Comparison of ENCODE assay signal across 14 cellular contexts in genomic region chr9:113967380-113967779, GRCh38.
DNase-seq lines count a peak whose midpoint lies in the region; ATAC-seq and TF ChIP-seq lines count a peak whose summit lies in the region.
"Had no signal": no experiment of that assay in that cellular context is flagged by ENCODE, and none has a peak within 500 bp of the region (broad histone marks: within the 10 kb centered on the region; RNA-seq: fewer than 3 reads in every experiment).

No MANE protein-coding gene starts in this region.

- H2AK5ac ChIP-seq in mesendoderm (ENCODE audit: low read length) = no peak overlapping the region

- no peak overlapping the region for H2BK15ac ChIP-seq in mesendoderm (replicated peaks; ENCODE audit: low read depth)

- H4K5ac ChIP-seq in mesendoderm (ENCODE audit: low read length) = no peak overlapping the region

- TF ChIP-seq CTCF in nephron (IDR thresholded peaks at IDR 0.05; ENCODE audit: unreplicated experiment in 3 of 3) = no peak

- no peak for ATAC-seq in HG02571 (IDR thresholded peaks at IDR 0.05; ENCODE audit: unreplicated experiment)
- ATAC-seq: CD8-positive, alpha-beta T cell had no signal

- no CpG with 5 or more reads among the region's 5 CpGs for WGBS in mesendoderm (ENCODE audit: extremely low coverage, insufficient coverage, low lambda C conversion rate)

- H3K4ac ChIP-seq in mesendoderm (ENCODE audit: low read depth, low read length) = no peak overlapping the region

- H3K4me3 ChIP-seq in mesendoderm (ENCODE audit: low read length) = no peak overlapping the region
- H3K4me3 ChIP-seq: BLaER1 treated with 17β-estradiol and CSF1 and Interleukin-3, amounts not matched to agents 10 nM and 100 nM; GM23248; HAP-1 had no signal

- H4K8ac ChIP-seq in mesendoderm (ENCODE audit: low read depth, low read length) = no peak overlapping the region

- peaks cover 62% of the 10 kb centered on the region for H3K36me3 Mint-ChIP-seq in nephron (ENCODE audit: low read depth)
- H3K36me3 Mint-ChIP-seq: CD8-positive, alpha-beta T cell had no signal

- H3K4me1 Mint-ChIP-seq in nephron = peaks cover 68% of the 10 kb centered on the region
- H3K4me1 Mint-ChIP-seq: B cell had no signal

- peak; percentile 40 for DNase-seq in NCI-H82 (lab: John Stamatoyannopoulos, UW)
- no peak for DNase-seq in NCI-H82 treated with DMSO at 0.1 percent for 48 hours (lab: John Stamatoyannopoulos, UW; ENCODE audit: unreplicated experiment)
- peak; percentile 34 for DNase-seq in left kidney (ENCODE audit: low read depth, low spot score)
- DNase-seq in mesendoderm = no peak
- DNase-seq in NCI-H446 (lab: John Stamatoyannopoulos, UW) = no peak
- DNase-seq: CD8-positive, alpha-beta T cell; COR-L47; GM23248 had no signal

- peaks cover 3% of the 10 kb centered on the region for H3K36me3 ChIP-seq in mesendoderm (ENCODE audit: control insufficient read depth, insufficient read depth, low read length)

- H3K56ac ChIP-seq in mesendoderm (ENCODE audit: low read length) = no peak overlapping the region

- H3K27ac Mint-ChIP-seq in nephron = peak overlapping the region; percentile 42 to 97 (median 96)
- H3K27ac Mint-ChIP-seq: B cell; CD8-positive, alpha-beta T cell; IgD-negative memory B cell had no signal

- H3K79me1 ChIP-seq in mesendoderm (ENCODE audit: low read length) = peaks cover 4% of the 10 kb centered on the region

- no peak overlapping the region for H3K9ac ChIP-seq in mesendoderm (ENCODE audit: low read length)
- H3K9ac ChIP-seq: BLaER1 treated with 17β-estradiol and CSF1 and Interleukin-3, amounts not matched to agents 10 nM and 100 nM; GM23248 had no signal

- H3K27me3 Mint-ChIP-seq in nephron (ENCODE audit: low read depth) = no peaks in the 10 kb centered on the region
- H3K27me3 Mint-ChIP-seq: B cell, IgD-negative memory B cell had no signal

- H3K79me2 ChIP-seq in mesendoderm (ENCODE audit: control insufficient read depth, insufficient read depth, low read length) = no peaks in the 10 kb centered on the region

- H3K4me2 ChIP-seq in mesendoderm (ENCODE audit: low read length) = no peak overlapping the region
- H3K4me2 ChIP-seq: BLaER1 treated with 17β-estradiol and CSF1 and Interleukin-3, amounts not matched to agents 10 nM and 100 nM had no signal

- peak overlapping the region in 1 of 3 experiments; percentile 3 for H3K4me3 Mint-ChIP-seq in nephron
- H3K4me3 Mint-ChIP-seq: B cell; CD8-positive, alpha-beta T cell; IgD-negative memory B cell had no signal

- H3K27ac ChIP-seq in mesendoderm (ENCODE audit: low read depth, low read length) = no peak overlapping the region
- H3K27ac ChIP-seq: BLaER1 treated with 17β-estradiol and CSF1 and Interleukin-3, amounts not matched to agents 10 nM and 100 nM; GM23248 had no signal

- H3K27me3 ChIP-seq in mesendoderm (ENCODE audit: insufficient read depth, low read length, poor library complexity) = no peaks in the 10 kb centered on the region
- H3K27me3 ChIP-seq: BLaER1 treated with 17β-estradiol and CSF1 and Interleukin-3, amounts not matched to agents 10 nM and 100 nM had no signal

- no peak overlapping the region for H2BK120ac ChIP-seq in mesendoderm (ENCODE audit: low read depth, low read length)

- H2BK5ac ChIP-seq in mesendoderm (ENCODE audit: low read length) = no peak overlapping the region

- H3K23ac ChIP-seq in mesendoderm (ENCODE audit: low read length) = no peak overlapping the region

- H3K9me3 Mint-ChIP-seq in nephron = peaks cover 4% of the 10 kb centered on the region
- H3K9me3 Mint-ChIP-seq: CD8-positive, alpha-beta T cell; IgD-negative memory B cell had no signal

- no peak overlapping the region for H3K18ac ChIP-seq in mesendoderm (ENCODE audit: low read length)

- H3K4me1 ChIP-seq in mesendoderm (ENCODE audit: control insufficient read depth, low read depth, low read length) = peaks cover 4% of the 10 kb centered on the region

Comparison
In these comparisons a context has a peak if more than half of its experiments do, and no peak if none do; other contexts are left out.
1. DNase-seq: peak in NCI-H82 (single experiment) and left kidney (single experiment); none in NCI-H82 treated with DMSO at 0.1 percent for 48 hours (single experiment), mesendoderm (single experiment) and NCI-H446 (0 of 2).